ENCODE assay signal across 18 cellular contexts in genomic region chr4:87010192-87010591, GRCh38.
A peak's percentile ranks its signal among the peaks of the same experiment; 100 is the strongest.
DNase-seq lines count a peak whose midpoint lies in the region; ATAC-seq, FAIRE-seq and TF ChIP-seq lines count a peak whose summit lies in the region.
"Had no signal": no experiment of that assay in that cellular context is flagged by ENCODE, and none has a peak within 500 bp of the region (broad histone marks: within the 10 kb centered on the region; RNA-seq: fewer than 3 reads in every experiment).

No MANE protein-coding gene starts in this region.

- no peak for DNase-seq in T-helper 2 cell treated with Interferon-gamma antibody and Interleukin-4, amounts not matched to agents 5 μg/mL and 100 μg/mL, for 36 hours (ENCODE audit: low spot score)
- no peak for DNase-seq in T-helper 2 cell
- DNase-seq in kidney = no peak
- no peak for DNase-seq in tibial nerve (ENCODE audit: low spot score in 2 of 2)
- DNase-seq in activated effector memory CD4-positive, alpha-beta T cell treated with anti-CD3 and anti-CD28 coated beads, Interleukin-2, amount 50 U/mL, for 16 hours = no peak
- DNase-seq: activated CD4-positive, alpha-beta memory T cell treated with anti-CD3 and anti-CD28 coated beads, Interleukin-2, amount 10 ng/mL, durations not matched to agents 7 days and 5 days; CD4-positive, alpha-beta memory T cell; esophagus squamous epithelium; GOT3; NCI-H2029; NCI-H526 treated with DMSO at 0.1 percent for 48 hours; PC-9; SK-N-SH had no signal

- peaks cover 72% of the 10 kb centered on the region for H3K4me1 Mint-ChIP-seq in T-helper 2 cell treated with Interferon-gamma antibody and Interleukin-4, amounts not matched to agents 5 μg/mL and 100 μg/mL, for 36 hours (ENCODE audit: low read depth)
- H3K4me1 Mint-ChIP-seq in activated T-helper 17 cell treated with anti-CD3 and anti-CD28 coated beads, Interleukin-2, amount 50 U/mL, for 72 hours = peaks cover 43% of the 10 kb centered on the region

- H3K4me3 Mint-ChIP-seq in T-helper 2 cell treated with Interferon-gamma antibody and Interleukin-4, amounts not matched to agents 5 μg/mL and 100 μg/mL, for 36 hours = peak overlapping the region; percentile 9
- peak overlapping the region; percentile 95 for H3K4me3 Mint-ChIP-seq in activated T-helper 17 cell treated with anti-CD3 and anti-CD28 coated beads, Interleukin-2, amount 50 U/mL, for 72 hours

- no peak overlapping the region for H3K27ac Mint-ChIP-seq in T-helper 2 cell treated with Interferon-gamma antibody and Interleukin-4, amounts not matched to agents 5 μg/mL and 100 μg/mL, for 36 hours
- H3K27ac Mint-ChIP-seq in activated T-helper 17 cell treated with anti-CD3 and anti-CD28 coated beads, Interleukin-2, amount 50 U/mL, for 72 hours = no peak overlapping the region
- H3K27ac Mint-ChIP-seq: activated CD4-positive, alpha-beta memory T cell treated with anti-CD3 and anti-CD28 coated beads, Interleukin-2, amount 10 ng/mL, durations not matched to agents 7 days and 5 days had no signal

- H3K36me3 Mint-ChIP-seq in T-helper 2 cell treated with Interferon-gamma antibody and Interleukin-4, amounts not matched to agents 5 μg/mL and 100 μg/mL, for 36 hours (ENCODE audit: low read depth) = peaks cover 5% of the 10 kb centered on the region
- H3K36me3 Mint-ChIP-seq in activated T-helper 17 cell treated with anti-CD3 and anti-CD28 coated beads, Interleukin-2, amount 50 U/mL, for 72 hours (ENCODE audit: low read depth) = peaks cover 24% of the 10 kb centered on the region

- H3K4me1 ChIP-seq in kidney (ENCODE audit: control insufficient read depth in 1 of 2, insufficient read depth in 1 of 2, low read depth in 1 of 2, low read length in 2 of 2) (peaks cover 25 to 32% of the 10 kb centered on the region in 2 donors), subcutaneous abdominal adipose tissue (ENCODE audit: control insufficient read depth in 5 of 5, insufficient read depth in 5 of 5, low read length in 5 of 5) (peaks cover 7 to 70% (median 67%) of the 10 kb centered on the region in 5 donors), tibial nerve (peaks cover 0 to 80% (median 42%) of the 10 kb centered on the region in 4 donors)

- H3K27me3 ChIP-seq in subcutaneous abdominal adipose tissue (ENCODE audit: control insufficient read depth in 5 of 5, insufficient read depth in 4 of 5, low read length in 5 of 5) (no peaks in the 10 kb centered on the region), tibial nerve (no peaks in the 10 kb centered on the region)
- H3K27me3 ChIP-seq: esophagus squamous epithelium had no signal

- H3K27me3 Mint-ChIP-seq in T-helper 2 cell treated with Interferon-gamma antibody and Interleukin-4, amounts not matched to agents 5 μg/mL and 100 μg/mL, for 36 hours (ENCODE audit: low read depth) = no peaks in the 10 kb centered on the region
- no peaks in the 10 kb centered on the region for H3K27me3 Mint-ChIP-seq in activated T-helper 17 cell treated with anti-CD3 and anti-CD28 coated beads, Interleukin-2, amount 50 U/mL, for 72 hours
- H3K27me3 Mint-ChIP-seq: activated CD4-positive, alpha-beta memory T cell treated with anti-CD3 and anti-CD28 coated beads, Interleukin-2, amount 10 ng/mL, durations not matched to agents 7 days and 5 days; CD4-positive, alpha-beta memory T cell had no signal

- no peak for FAIRE-seq in kidney (lab: Jason Lieb, UNC)

- TF ChIP-seq EP300 in tibial nerve (IDR thresholded peaks at IDR 0.05) = no peak

- H3K36me3 ChIP-seq in kidney (ENCODE audit: control insufficient read depth in 1 of 2, insufficient read depth in 2 of 2, low read length in 2 of 2) = no peaks in the 10 kb centered on the region
- H3K36me3 ChIP-seq in subcutaneous abdominal adipose tissue (ENCODE audit: control insufficient read depth in 5 of 5, insufficient read depth in 5 of 5, low read length in 5 of 5) = no peaks in the 10 kb centered on the region
- no peaks in the 10 kb centered on the region for H3K36me3 ChIP-seq in tibial nerve
- H3K36me3 ChIP-seq: esophagus squamous epithelium, prostate gland had no signal

- H3K9ac ChIP-seq in kidney (ENCODE audit: low read length in 2 of 2) (peak overlapping the region; percentile 8 to 75), subcutaneous abdominal adipose tissue (ENCODE audit: low read length in 5 of 5) (no peak overlapping the region)
- H3K9ac ChIP-seq: SK-N-SH had no signal

- no peaks in the 10 kb centered on the region for H3K9me3 Mint-ChIP-seq in T-helper 2 cell treated with Interferon-gamma antibody and Interleukin-4, amounts not matched to agents 5 μg/mL and 100 μg/mL, for 36 hours
- no peaks in the 10 kb centered on the region for H3K9me3 Mint-ChIP-seq in activated T-helper 17 cell treated with anti-CD3 and anti-CD28 coated beads, Interleukin-2, amount 50 U/mL, for 72 hours
- H3K9me3 Mint-ChIP-seq: activated CD4-positive, alpha-beta memory T cell treated with anti-CD3 and anti-CD28 coated beads, Interleukin-2, amount 10 ng/mL, durations not matched to agents 7 days and 5 days had no signal

- TF ChIP-seq POLR2A in tibial nerve (IDR thresholded peaks at IDR 0.05) = no peak

- ATAC-seq in activated T-helper 17 cell treated with anti-CD3 and anti-CD28 coated beads, Interleukin-2, amount 50 U/mL, for 72 hours (replicated peaks) = no peak
- ATAC-seq in HG02970 (IDR thresholded peaks at IDR 0.05; ENCODE audit: low FRiP score, unreplicated experiment) = no peak

- H3K27ac ChIP-seq in kidney (ENCODE audit: low read depth in 2 of 2, low read length in 2 of 2) = peak overlapping the region; percentile 63 to 90
- peak overlapping the region; percentile 91 for H3K27ac ChIP-seq in subcutaneous abdominal adipose tissue (ENCODE audit: low read depth, low read length)
- peak overlapping the region in 2 of 4 donors; percentile 93 to 98 for H3K27ac ChIP-seq in tibial nerve
- H3K27ac ChIP-seq: 22Rv1, PC-9 had no signal

- TF ChIP-seq CTCF in kidney (IDR thresholded peaks at IDR 0.05; ENCODE audit: borderline replicate concordance, extremely low read depth, insufficient read depth) = no peak
- no peak for TF ChIP-seq CTCF in tibial nerve (IDR thresholded peaks at IDR 0.05)

- H3K9me3 ChIP-seq in kidney (ENCODE audit: control insufficient read depth in 1 of 2, low read length in 2 of 2) (no peaks in the 10 kb centered on the region), subcutaneous abdominal adipose tissue (ENCODE audit: control insufficient read depth in 5 of 5, low read length in 5 of 5) (no peaks in the 10 kb centered on the region), tibial nerve (no peaks in the 10 kb centered on the region)
- H3K9me3 ChIP-seq: esophagus squamous epithelium, prostate gland, SK-N-SH had no signal

- intact Hi-C loops in kidney (cut with DNase I) = no loop called here

- WGBS in tibial nerve, 2 donors = 78 to 83% methylated on average over 1 of the region's 1 CpG

- H3K4me3 ChIP-seq in kidney (ENCODE audit: low read length in 2 of 2) (peak overlapping the region; percentile 81 to 95), subcutaneous abdominal adipose tissue (ENCODE audit: low read depth in 1 of 5, low read length in 5 of 5) (no peak overlapping the region), tibial nerve (no peak overlapping the region)
- H3K4me3 ChIP-seq: PC-9, prostate gland had no signal

Comparison
In these comparisons a context has a peak if more than half of its experiments do, and no peak if none do; other contexts are left out.
1. H3K4me3 ChIP-seq: peak in kidney (2 of 2); none in subcutaneous abdominal adipose tissue (0 of 5) and tibial nerve (0 of 4).
2. H3K9ac ChIP-seq: peak in kidney (2 of 2); none in subcutaneous abdominal adipose tissue (0 of 5).